In genomic region chr13:34751492-34751891, GRCh38 we compare ENCODE assay signal across 30 cellular contexts.
DNase-seq lines count a peak whose midpoint lies in the region; ATAC-seq and TF ChIP-seq lines count a peak whose summit lies in the region.
"Had no signal": no experiment of that assay in that cellular context is flagged by ENCODE, and none has a peak within 500 bp of the region (broad histone marks: within the 10 kb centered on the region; RNA-seq: fewer than 3 reads in every experiment).

No MANE protein-coding gene starts in this region.

- intact Hi-C loops in body of pancreas (cut with DNase I): no loop called here

- H2BK15ac ChIP-seq in mesendoderm (replicated peaks; ENCODE audit: low read depth): no peak overlapping the region

- TF ChIP-seq POLR2A in body of pancreas (IDR thresholded peaks at IDR 0.05): no peak

- WGBS in mesendoderm (ENCODE audit: extremely low coverage, insufficient coverage, low lambda C conversion rate): no CpG with 5 or more reads among the region's 3 CpGs
- WGBS in body of pancreas, 2 donors: 85 to 87% methylated on average over 3 of the region's 3 CpGs

- H3K36me3 ChIP-seq in mesendoderm (ENCODE audit: control insufficient read depth, insufficient read depth, low read length): no peaks in the 10 kb centered on the region
- no peaks in the 10 kb centered on the region for H3K36me3 ChIP-seq in body of pancreas (replicated peaks in 1 of 2; ENCODE audit: insufficient read depth in 1 of 2, low read depth in 2 of 2)
- H3K36me3 ChIP-seq: BE2C, gastroesophageal sphincter, Peyer's patch, WERI-Rb-1 had no signal

- H2AK5ac ChIP-seq in mesendoderm (ENCODE audit: low read length): no peak overlapping the region

- POLR2A ChIA-PET in activated CD4-positive, alpha-beta T cell treated with anti-CD3 and anti-CD28 coated beads, Interleukin-2, amount 10 ng/mL, durations not matched to agents 7 days and 5 days (lab: Charles Lee): no interaction called here

- DNase-seq in mesendoderm (peak; percentile 43), body of pancreas (no peak), anterior cingulate cortex (lab: John Stamatoyannopoulos, UW) (no peak), foreskin fibroblast (no peak)
- no peak for DNase-seq in activated CD4-positive, alpha-beta T cell treated with anti-CD3 and anti-CD28 coated beads, Interleukin-2, amount 10 ng/mL, durations not matched to agents 7 days and 5 days
- DNase-seq: ACHN; activated CD4-positive, alpha-beta T cell treated with anti-CD3 and anti-CD28 coated beads for 48 hours; activated naive CD8-positive, alpha-beta T cell treated with anti-CD3 and anti-CD28 coated beads, Interleukin-2, amount 50 U/mL, for 24 hours; activated T-cell treated with anti-CD3 and anti-CD28 coated beads, Interleukin-2, amount 50 U/mL, for 48 hours; BE2C; GDM1; hippocampal formation; immature natural killer cell; left colon; NCI-H1092; NCI-H1694 treated with DMSO at 0.1 percent for 48 hours; NCI-H524 treated with DMSO at 0.1 percent for 48 hours; Peyer's patch; SIG-M5; stimulated activated naive CD4-positive, alpha-beta T cell treated with Interleukin-2 at 50 U/mL for 16 hours; SW 1271; T1000; testis; WERI-Rb-1 had no signal

- no peak overlapping the region for H4K5ac ChIP-seq in mesendoderm (ENCODE audit: low read length)

- no peak overlapping the region for H4K8ac ChIP-seq in mesendoderm (ENCODE audit: low read depth, low read length)

- no peak overlapping the region for H3K56ac ChIP-seq in mesendoderm (ENCODE audit: low read length)

- H3K36me3 Mint-ChIP-seq in activated CD4-positive, alpha-beta T cell treated with anti-CD3 and anti-CD28 coated beads, Interleukin-2, amount 10 ng/mL, durations not matched to agents 7 days and 5 days (ENCODE audit: low read depth): no peaks in the 10 kb centered on the region
- H3K36me3 Mint-ChIP-seq: immature natural killer cell had no signal

- H3K27ac ChIP-seq in mesendoderm (ENCODE audit: low read depth, low read length) (no peak overlapping the region), body of pancreas (no peak overlapping the region)
- H3K27ac ChIP-seq: gastroesophageal sphincter, Peyer's patch, testis, WERI-Rb-1 had no signal

- no peak overlapping the region for H3K27ac Mint-ChIP-seq in activated CD4-positive, alpha-beta T cell treated with anti-CD3 and anti-CD28 coated beads, Interleukin-2, amount 10 ng/mL, durations not matched to agents 7 days and 5 days
- H3K27ac Mint-ChIP-seq: activated naive CD8-positive, alpha-beta T cell treated with anti-CD3 and anti-CD28 coated beads, Interleukin-2, amount 50 U/mL, for 24 hours; GM23338; immature natural killer cell had no signal

- H2BK5ac ChIP-seq in mesendoderm (ENCODE audit: low read length): no peak overlapping the region

- H3K4me2 ChIP-seq in mesendoderm (ENCODE audit: low read length): no peak overlapping the region

- no peak overlapping the region for H3K9ac ChIP-seq in mesendoderm (ENCODE audit: low read length)

- no peaks in the 10 kb centered on the region for H3K79me2 ChIP-seq in mesendoderm (ENCODE audit: control insufficient read depth, insufficient read depth, low read length)

- H3K27me3 ChIP-seq in mesendoderm (ENCODE audit: insufficient read depth, low read length, poor library complexity): no peaks in the 10 kb centered on the region
- H3K27me3 ChIP-seq in body of pancreas: no peaks in the 10 kb centered on the region
- H3K27me3 ChIP-seq: BE2C, gastroesophageal sphincter, Peyer's patch, testis had no signal

- no peak overlapping the region for H3K23ac ChIP-seq in mesendoderm (ENCODE audit: low read length)

- CTCF ChIA-PET in activated CD4-positive, alpha-beta T cell treated with anti-CD3 and anti-CD28 coated beads, Interleukin-2, amount 10 ng/mL, durations not matched to agents 7 days and 5 days (lab: Charles Lee): no interaction called here

- peaks cover 12% of the 10 kb centered on the region for H3K27me3 Mint-ChIP-seq in activated CD4-positive, alpha-beta T cell treated with anti-CD3 and anti-CD28 coated beads, Interleukin-2, amount 10 ng/mL, durations not matched to agents 7 days and 5 days
- H3K27me3 Mint-ChIP-seq: central memory CD8-positive, alpha-beta T cell had no signal

- ATAC-seq in GM18858 (IDR thresholded peaks at IDR 0.05; ENCODE audit: unreplicated experiment): peak; percentile 35
- ATAC-seq in GM21390 (IDR thresholded peaks at IDR 0.05; ENCODE audit: unreplicated experiment): peak; percentile 42
- ATAC-seq in HG03139 (IDR thresholded peaks at IDR 0.05; ENCODE audit: unreplicated experiment): peak; percentile 30
- no peak for ATAC-seq in body of pancreas
- ATAC-seq: activated naive CD8-positive, alpha-beta T cell treated with anti-CD3 and anti-CD28 coated beads, Interleukin-2, amount 50 U/mL, for 24 hours; gastroesophageal sphincter; GM23338; left colon had no signal

- H3K4me3 Mint-ChIP-seq in activated CD4-positive, alpha-beta T cell treated with anti-CD3 and anti-CD28 coated beads, Interleukin-2, amount 10 ng/mL, durations not matched to agents 7 days and 5 days: no peak overlapping the region
- H3K4me3 Mint-ChIP-seq: activated naive CD8-positive, alpha-beta T cell treated with anti-CD3 and anti-CD28 coated beads, Interleukin-2, amount 50 U/mL, for 24 hours; central memory CD8-positive, alpha-beta T cell; immature natural killer cell had no signal

- no peak overlapping the region for H2BK120ac ChIP-seq in mesendoderm (ENCODE audit: low read depth, low read length)

- H3K4me1 Mint-ChIP-seq in activated CD4-positive, alpha-beta T cell treated with anti-CD3 and anti-CD28 coated beads, Interleukin-2, amount 10 ng/mL, durations not matched to agents 7 days and 5 days: no peaks in the 10 kb centered on the region
- H3K4me1 Mint-ChIP-seq: activated naive CD8-positive, alpha-beta T cell treated with anti-CD3 and anti-CD28 coated beads, Interleukin-2, amount 50 U/mL, for 24 hours; central memory CD8-positive, alpha-beta T cell; immature natural killer cell had no signal

- no peak overlapping the region for H3K4me3 ChIP-seq in mesendoderm (ENCODE audit: low read length)
- no peak overlapping the region for H3K4me3 ChIP-seq in body of pancreas
- no peak overlapping the region for H3K4me3 ChIP-seq in foreskin fibroblast (ENCODE audit: low read depth in 1 of 2, low read length in 2 of 2)
- H3K4me3 ChIP-seq: Peyer's patch, testis had no signal

- peaks cover 7% of the 10 kb centered on the region for H3K9me3 Mint-ChIP-seq in activated CD4-positive, alpha-beta T cell treated with anti-CD3 and anti-CD28 coated beads, Interleukin-2, amount 10 ng/mL, durations not matched to agents 7 days and 5 days
- H3K9me3 Mint-ChIP-seq: activated naive CD8-positive, alpha-beta T cell treated with anti-CD3 and anti-CD28 coated beads, Interleukin-2, amount 50 U/mL, for 24 hours; GM23338 had no signal

- H3K4me1 ChIP-seq in mesendoderm (ENCODE audit: control insufficient read depth, low read depth, low read length): peaks cover 13% of the 10 kb centered on the region
- H3K4me1 ChIP-seq in body of pancreas: peaks cover 15% of the 10 kb centered on the region
- H3K4me1 ChIP-seq: BE2C, Peyer's patch, testis had no signal

- no peaks in the 10 kb centered on the region for H3K79me1 ChIP-seq in mesendoderm (ENCODE audit: low read length)

- no peak overlapping the region for H3K4ac ChIP-seq in mesendoderm (ENCODE audit: low read depth, low read length)

- H3K18ac ChIP-seq in mesendoderm (ENCODE audit: low read length): no peak overlapping the region

- H3K9me3 ChIP-seq in body of pancreas: no peaks in the 10 kb centered on the region
- H3K9me3 ChIP-seq: BE2C, gastroesophageal sphincter, Peyer's patch, testis had no signal

- no peak for TF ChIP-seq CTCF in body of pancreas (IDR thresholded peaks at IDR 0.05)
- no peak for TF ChIP-seq CTCF in foreskin fibroblast (IDR thresholded peaks at IDR 0.05; ENCODE audit: low read depth, low read length)
